ENCODE assay signal across 14 cellular contexts in genomic region chr14:100434911-100435455, GRCh38.
"Had no signal": no experiment of that assay in that cellular context is flagged by ENCODE, and none has a peak within 500 bp of the region (broad histone marks: within the 10 kb centered on the region; RNA-seq: fewer than 3 reads in every experiment).

No MANE protein-coding gene starts in this region.

- H3K4me3 Mint-ChIP-seq: activated CD4-positive, alpha-beta T cell treated with anti-CD3 and anti-CD28 coated beads, Interleukin-2, amount 10 ng/mL, durations not matched to agents 24 days and 14 days; activated naive CD4-positive, alpha-beta T cell treated with anti-CD3 and anti-CD28 coated beads for 36 hours; central memory CD8-positive, alpha-beta T cell; effector memory CD8-positive, alpha-beta T cell; T-cell; type B pancreatic cell had no signal

- DNase-seq: activated CD4-positive, alpha-beta T cell treated with anti-CD3 and anti-CD28 coated beads, Interleukin-2, amount 10 ng/mL, durations not matched to agents 24 days and 14 days; activated CD8-positive, alpha-beta memory T cell treated with anti-CD3 and anti-CD28 coated beads for 24 hours; activated naive CD4-positive, alpha-beta T cell treated with anti-CD3 and anti-CD28 coated beads for 36 hours; cortex of kidney; effector memory CD8-positive, alpha-beta T cell; kidney; spleen; stimulated activated CD4-positive, alpha-beta T cell treated with anti-CD3 and anti-CD28 coated beads, Interleukin-1b, Interleukin-23, amount 100 ng/mL, for 48 hours; stimulated activated naive CD4-positive, alpha-beta T cell; substantia nigra; T-cell; T1000 had no signal

- H3K9me3 Mint-ChIP-seq: activated CD4-positive, alpha-beta T cell treated with anti-CD3 and anti-CD28 coated beads, Interleukin-2, amount 10 ng/mL, durations not matched to agents 24 days and 14 days; activated naive CD4-positive, alpha-beta T cell treated with anti-CD3 and anti-CD28 coated beads for 36 hours; central memory CD8-positive, alpha-beta T cell; effector memory CD8-positive, alpha-beta T cell; T-cell; type B pancreatic cell had no signal

- H3K36me3 Mint-ChIP-seq: type B pancreatic cell had no signal

- ATAC-seq: effector memory CD8-positive, alpha-beta T cell; T-cell had no signal

- FAIRE-seq: kidney had no signal

- H3K27me3 Mint-ChIP-seq: activated CD4-positive, alpha-beta T cell treated with anti-CD3 and anti-CD28 coated beads, Interleukin-2, amount 10 ng/mL, durations not matched to agents 24 days and 14 days; central memory CD8-positive, alpha-beta T cell; effector memory CD8-positive, alpha-beta T cell; T-cell; type B pancreatic cell had no signal

- H3K27ac Mint-ChIP-seq: activated CD4-positive, alpha-beta T cell treated with anti-CD3 and anti-CD28 coated beads, Interleukin-2, amount 10 ng/mL, durations not matched to agents 24 days and 14 days; activated naive CD4-positive, alpha-beta T cell treated with anti-CD3 and anti-CD28 coated beads for 36 hours; T-cell; type B pancreatic cell had no signal
